Comparison of ENCODE assay signal across 13 cellular contexts in the genomic region with DNA sequence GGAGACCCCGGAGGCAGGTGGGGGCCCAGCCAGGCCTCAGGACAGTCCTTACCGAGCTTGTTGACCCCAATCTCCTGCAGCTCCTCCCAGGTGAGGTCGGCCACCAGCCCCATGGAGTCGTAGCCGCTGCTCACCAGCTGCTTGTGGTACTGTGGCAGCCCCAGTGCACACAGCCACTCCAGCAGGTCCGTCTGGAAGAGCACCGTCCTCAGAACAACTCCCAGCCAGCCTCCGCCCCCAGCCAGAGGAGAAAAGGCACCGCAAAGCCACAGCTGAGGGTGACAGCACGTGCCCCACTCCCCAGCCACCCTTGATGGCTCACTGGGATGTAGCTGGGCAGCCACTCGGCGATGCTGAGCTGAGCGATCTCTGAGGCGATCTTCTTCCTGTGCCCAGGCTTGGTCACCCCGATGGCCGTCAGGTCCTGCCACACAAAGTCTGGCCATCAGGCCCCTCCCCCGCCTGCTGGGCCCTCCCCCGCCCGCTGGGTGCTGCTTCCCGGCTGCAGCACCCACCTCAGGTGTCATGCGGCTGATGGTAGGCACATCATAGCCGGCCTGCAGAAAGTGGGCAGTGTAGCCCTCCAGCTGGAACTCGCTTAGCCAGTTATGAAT.
"Had no signal": no experiment of that assay in that cellular context is flagged by ENCODE, and none has a peak within 500 bp of the region (broad histone marks: within the 10 kb centered on the region; RNA-seq: fewer than 3 reads in every experiment).

No MANE protein-coding gene starts in this region.

- H3K9me3 Mint-ChIP-seq: activated naive CD4-positive, alpha-beta T cell treated with anti-CD3 and anti-CD28 coated beads, Interleukin-2, amount 50 U/mL, for 24 hours; nephron; stimulated activated naive CD8-positive, alpha-beta T cell treated with anti-CD3 and anti-CD28 coated beads, Interleukin-15, Interleukin-2, amounts not matched to agents 100 ng/mL and 50 ng/mL, for 24 hours had no signal

- H3K36me3 Mint-ChIP-seq: activated naive CD4-positive, alpha-beta T cell treated with anti-CD3 and anti-CD28 coated beads, Interleukin-2, amount 50 U/mL, for 24 hours had no signal

- DNase-seq: brain microvascular endothelial cell; cortex of kidney; foreskin melanocyte; psoas muscle; stimulated activated CD4-positive, alpha-beta T cell treated with anti-CD3 and anti-CD28 coated beads, Interleukin-12 subunit alpha, Interleukin-12 subunit beta, amount 100 ng/mL, for 4 hours; T-helper 9 cell; uterus had no signal

- H3K27ac ChIP-seq: brain microvascular endothelial cell, pancreas, psoas muscle, transverse colon, uterus had no signal

- H3K4me3 Mint-ChIP-seq: activated naive CD4-positive, alpha-beta T cell treated with anti-CD3 and anti-CD28 coated beads, Interleukin-2, amount 50 U/mL, for 24 hours; nephron; stimulated activated naive CD8-positive, alpha-beta T cell treated with anti-CD3 and anti-CD28 coated beads, Interleukin-15, Interleukin-2, amounts not matched to agents 100 ng/mL and 50 ng/mL, for 24 hours had no signal

- H3K4me1 Mint-ChIP-seq: activated naive CD4-positive, alpha-beta T cell treated with anti-CD3 and anti-CD28 coated beads, Interleukin-2, amount 50 U/mL, for 24 hours had no signal

- H3K4me1 ChIP-seq: pancreas, uterus had no signal

- H3K4me3 ChIP-seq: ascending aorta, pancreas, psoas muscle, transverse colon, uterus had no signal

- H3K9me3 ChIP-seq: ascending aorta, pancreas, psoas muscle, transverse colon, uterus had no signal

- H3K36me3 ChIP-seq: transverse colon, uterus had no signal

- H3K27me3 ChIP-seq: ascending aorta, brain microvascular endothelial cell, pancreas, transverse colon, uterus had no signal

- H3K27ac Mint-ChIP-seq: activated naive CD4-positive, alpha-beta T cell treated with anti-CD3 and anti-CD28 coated beads, Interleukin-2, amount 50 U/mL, for 24 hours; nephron; stimulated activated naive CD8-positive, alpha-beta T cell treated with anti-CD3 and anti-CD28 coated beads, Interleukin-15, Interleukin-2, amounts not matched to agents 100 ng/mL and 50 ng/mL, for 24 hours had no signal

- H3K27me3 Mint-ChIP-seq: activated naive CD4-positive, alpha-beta T cell treated with anti-CD3 and anti-CD28 coated beads, Interleukin-2, amount 50 U/mL, for 24 hours; stimulated activated naive CD8-positive, alpha-beta T cell treated with anti-CD3 and anti-CD28 coated beads, Interleukin-15, Interleukin-2, amounts not matched to agents 100 ng/mL and 50 ng/mL, for 24 hours had no signal
